In the genomic region with DNA sequence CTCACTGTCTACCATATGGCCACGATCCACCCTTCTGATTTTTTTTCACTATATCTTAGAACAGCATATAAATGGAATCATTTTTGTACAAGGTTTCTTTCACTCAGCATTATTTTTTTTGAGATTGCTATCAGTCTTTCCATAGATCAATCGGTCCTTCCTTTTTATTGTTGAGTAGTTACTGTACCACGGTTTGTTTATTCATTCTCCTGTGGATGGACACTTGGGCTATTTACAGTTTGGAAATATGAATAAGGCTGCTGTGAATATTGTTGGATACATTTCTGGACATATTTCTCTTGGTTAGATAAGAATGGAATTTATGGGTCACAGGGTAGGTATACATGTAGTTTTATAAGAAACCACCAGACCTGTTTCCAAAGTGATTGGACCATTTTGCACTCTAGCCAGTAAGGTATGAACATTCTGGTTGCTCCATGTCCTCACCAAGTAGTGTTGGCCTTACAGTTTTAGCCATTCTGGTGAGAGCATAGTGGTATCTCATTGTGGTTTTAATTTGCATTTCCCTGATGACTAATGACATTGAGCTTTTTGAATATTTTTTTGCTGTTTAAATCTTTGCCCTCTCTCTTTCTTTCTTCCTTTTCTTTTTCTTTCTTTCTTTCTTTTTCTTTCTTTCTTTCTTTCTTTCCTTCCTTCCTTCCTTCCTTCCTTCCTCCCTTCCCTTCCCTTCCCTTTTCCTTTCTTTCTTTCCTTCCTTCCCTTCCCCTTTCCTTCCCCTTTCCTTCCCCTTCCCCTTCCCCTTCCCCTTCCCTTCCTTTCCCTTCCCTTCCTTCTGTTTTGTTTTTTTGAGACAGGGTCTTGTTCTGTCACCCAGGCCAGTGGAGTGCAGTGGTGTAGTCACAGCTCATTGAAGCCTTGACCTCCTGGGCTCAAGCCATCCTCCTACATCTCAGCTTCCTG, we compare ENCODE assay signal across 12 cellular contexts. TPM values are rescaled to one million over a fixed set of nuclear protein-coding genes. Genes with fewer than 3 reads are reported as not detected.
DNase-seq lines count a peak whose midpoint lies in the region; ATAC-seq, FAIRE-seq and TF ChIP-seq lines count a peak whose summit lies in the region.
"Had no signal": no experiment of that assay in that cellular context is flagged by ENCODE, and none has a peak within 500 bp of the region (broad histone marks: within the 10 kb centered on the region; RNA-seq: fewer than 3 reads in every experiment).

No MANE protein-coding gene starts in this region.

- no peak for TF ChIP-seq CTCF in AG09309 (IDR thresholded peaks at IDR 0.05; ENCODE audit: control insufficient read depth, insufficient read depth, low read depth, low read length, missing control alignments)
- no peak for TF ChIP-seq CTCF in GM12878 (IDR thresholded peaks at IDR 0.05 in 2 of 3, conservative IDR thresholded peaks at IDR 0.05 in 1 of 3; ENCODE audit: control insufficient read depth in 2 of 3, extremely low read depth in 1 of 3, insufficient read depth in 1 of 3, low read depth in 3 of 3, low read length in 3 of 3)
- no peak for TF ChIP-seq CTCF in gastrocnemius medialis (IDR thresholded peaks at IDR 0.05 in 4 of 5, conservative IDR thresholded peaks at IDR 0.05 in 1 of 5)

- peak; percentile 65 for FAIRE-seq in GM12878 (lab: Jason Lieb, UNC)

- TF ChIP-seq POLR2A in GM12878 (IDR thresholded peaks at IDR 0.05; ENCODE audit: low read depth, low read length) (no peak), gastrocnemius medialis (IDR thresholded peaks at IDR 0.05) (no peak)

- no peak overlapping the region for H3K9ac ChIP-seq in GM12878 (ENCODE audit: control insufficient read depth, insufficient read depth, low read length)

- DNase-seq in AG09309 (ENCODE audit: low read depth) (peak; percentile 38), GM12878 (ENCODE audit: low read depth, low spot score) (peak; percentile 30), gastrocnemius medialis (no peak), NCI-H187 (lab: John Stamatoyannopoulos, UW) (no peak), NCI-H510A (lab: John Stamatoyannopoulos, UW) (no peak)
- DNase-seq in activated CD4-positive, alpha-beta T cell treated with anti-CD3 and anti-CD28 coated beads, Interleukin-2, amount 50 U/mL, for 48 hours: no peak
- DNase-seq: activated CD4-positive, CD25-positive, alpha-beta regulatory T cell; activated naive CD8-positive, alpha-beta T cell treated with anti-CD3 and anti-CD28 coated beads for 36 hours; left ventricle myocardium superior; posterior cingulate gyrus had no signal

- H3K9me3 ChIP-seq in GM12878 (replicated peaks; ENCODE audit: control insufficient read depth, insufficient read depth, low read length) (peaks cover 3% of the 10 kb centered on the region; the same call in 1 of the 3 replicates), gastrocnemius medialis (no peaks in the 10 kb centered on the region)

- RAD21 ChIA-PET in GM12878 (lab: Charles Lee; ENCODE audit: unreplicated experiment): interaction anchor here (0.8 to 2.4 kb wide), 12 partner anchors 19 to 531 kb away, joined by 3 to 18 read pairs (median 7); a partner anchor contains a TSS

- BruUV-seq in GM12878 (replicated peaks; lab: Mats Ljungman, UMichigan): no TSS peak

- no peaks in the 10 kb centered on the region; the same call in 1 of the 2 replicates for H3K79me2 ChIP-seq in GM12878 (ENCODE audit: control insufficient read depth, insufficient read depth, low read length)

- H4K20me1 ChIP-seq in GM12878 (ENCODE audit: control insufficient read depth, insufficient read depth): no peaks in the 10 kb centered on the region

- H3K36me3 ChIP-seq in GM12878 (ENCODE audit: control insufficient read depth in 2 of 2, insufficient read depth in 2 of 2, low read length in 1 of 2) (peaks cover 0 to 7% of the 10 kb centered on the region in 2 experiments; a peak in 3 of 4 replicates), gastrocnemius medialis (no peaks in the 10 kb centered on the region)

- no peak overlapping the region for H2AFZ ChIP-seq in GM12878 (ENCODE audit: control insufficient read depth, low read depth, low read length)

- SMC1A ChIA-PET in GM12878 (lab: Charles Lee; ENCODE audit: uncharacterized antibody, unreplicated experiment): interaction anchor here (0.6 to 4.8 kb wide), 21 partner anchors 10 to 1228 kb away, joined by 3 to 36 read pairs (median 3); a partner anchor contains a TSS

- H3K27ac ChIP-seq in GM12878 (ENCODE audit: control insufficient read depth, insufficient read depth): no peak overlapping the region
- H3K27ac ChIP-seq in gastrocnemius medialis: no peak overlapping the region

- no peak overlapping the region for H3K4me2 ChIP-seq in GM12878 (ENCODE audit: control insufficient read depth, insufficient read depth)

- H3K27me3 ChIP-seq in GM12878 (replicated peaks in 1 of 2; ENCODE audit: control insufficient read depth in 2 of 2, insufficient read depth in 2 of 2, low read length in 1 of 2): no peaks in the 10 kb centered on the region
- peaks cover 9 to 11% (median 9%) of the 10 kb centered on the region in 3 donors for H3K27me3 ChIP-seq in gastrocnemius medialis

- in situ Hi-C loops in GM12878 (cut with MboI) (no loop called here), gastrocnemius medialis (cut with MboI; ENCODE audit: low sequenced_read_pairs in 4 of 4) (no loop called here)

- POLR2A ChIA-PET in GM12878 (lab: Charles Lee): interaction anchor here (0.5 to 1.7 kb wide), 12 partner anchors 10 to 395 kb away, joined by 3 to 12 read pairs (median 4); no protein-coding TSS in a partner anchor

- H3K4me3 ChIP-seq in AG09309 (ENCODE audit: control insufficient read depth, low read depth, low read length) (no peak overlapping the region), GM12878 (no peak overlapping the region), gastrocnemius medialis (no peak overlapping the region)

- intact Hi-C loops in GM12878 (cut with micrococcal nuclease; ENCODE audit: unreplicated experiment): no loop called here
- intact Hi-C loops in gastrocnemius medialis (cut with DNase I; ENCODE audit: low total_unique reads): no loop called here

- no peak for TF ChIP-seq EP300 in GM12878 (IDR thresholded peaks at IDR 0.05; ENCODE audit: borderline replicate concordance in 1 of 2, control insufficient read depth in 1 of 2, low read depth in 2 of 2, low read length in 2 of 2)

- TF ChIP-seq RAD21 in GM12878 (IDR thresholded peaks at IDR 0.05; ENCODE audit: insufficient read depth, low read depth, low read length): no peak

- ATAC-seq in GM19351 (IDR thresholded peaks at IDR 0.05; ENCODE audit: unreplicated experiment): peak; percentile 86
- peak; percentile 66 for ATAC-seq in HG03354 (IDR thresholded peaks at IDR 0.05; ENCODE audit: poor library complexity, severe bottlenecking, unreplicated experiment)
- peak; percentile 88 for ATAC-seq in GM12878
- no peak for ATAC-seq in gastrocnemius medialis
- ATAC-seq: left ventricle myocardium superior had no signal

- H3K4me1 ChIP-seq in GM12878 (ENCODE audit: control insufficient read depth, insufficient read depth, low read length): peaks cover 7% of the 10 kb centered on the region
- no peaks in the 10 kb centered on the region for H3K4me1 ChIP-seq in gastrocnemius medialis

- CTCF ChIA-PET in GM12878 (lab: Yijun Ruan, JAX): interaction anchor here (0.7 to 2.0 kb wide), 7 partner anchors 10 to 49 kb away, joined by 3 to 18 read pairs (median 3); a partner anchor contains a TSS

- 99% methylated on average over 3 of the region's 3 CpGs for WGBS in GM12878 (ENCODE audit: insufficient coverage, insufficient replicate concordance, low lambda C conversion rate, missing lambda C conversion rate)

TF ChIP-seq in GM12878, 131 proteins besides CTCF, POLR2A, EP300 and RAD21 (continues in another document):
- TF ChIP-seq NR2C2 (IDR thresholded peaks at IDR 0.05; ENCODE audit: borderline replicate concordance, control insufficient read depth, insufficient read length, low read depth): no peak
- TF ChIP-seq, protein P1, sequence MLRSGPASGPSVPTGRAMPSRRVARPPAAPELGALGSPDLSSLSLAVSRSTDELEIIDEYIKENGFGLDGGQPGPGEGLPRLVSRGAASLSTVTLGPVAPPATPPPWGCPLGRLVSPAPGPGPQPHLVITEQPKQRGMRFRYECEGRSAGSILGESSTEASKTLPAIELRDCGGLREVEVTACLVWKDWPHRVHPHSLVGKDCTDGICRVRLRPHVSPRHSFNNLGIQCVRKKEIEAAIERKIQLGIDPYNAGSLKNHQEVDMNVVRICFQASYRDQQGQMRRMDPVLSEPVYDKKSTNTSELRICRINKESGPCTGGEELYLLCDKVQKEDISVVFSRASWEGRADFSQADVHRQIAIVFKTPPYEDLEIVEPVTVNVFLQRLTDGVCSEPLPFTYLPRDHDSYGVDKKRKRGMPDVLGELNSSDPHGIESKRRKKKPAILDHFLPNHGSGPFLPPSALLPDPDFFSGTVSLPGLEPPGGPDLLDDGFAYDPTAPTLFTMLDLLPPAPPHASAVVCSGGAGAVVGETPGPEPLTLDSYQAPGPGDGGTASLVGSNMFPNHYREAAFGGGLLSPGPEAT (IDR thresholded peaks at IDR 0.05; ENCODE audit: low read depth): peak; percentile 21; the same call in 1 of the 2 replicates
- no peak for TF ChIP-seq SIX5 (IDR thresholded peaks at IDR 0.05; ENCODE audit: low read depth, low read length, severe bottlenecking)
- peak; percentile 83; the same call in 1 of the 3 replicates for TF ChIP-seq POU2F2 (IDR thresholded peaks at IDR 0.05; ENCODE audit: borderline replicate concordance, low read depth, low read length)
- TF ChIP-seq HDGF (IDR thresholded peaks at IDR 0.05): 0 out of 2 replicates have a peak, but pooled peaks have one; percentile 76
- no peak for TF ChIP-seq CBX5 (IDR thresholded peaks at IDR 0.05; ENCODE audit: low read depth)
- TF ChIP-seq IRF4 (IDR thresholded peaks at IDR 0.05; ENCODE audit: low read depth, low read length): no peak
- TF ChIP-seq NBN (IDR thresholded peaks at IDR 0.05): peak; percentile 81

RNA-seq across cellular contexts. Expression of a gene that starts 49.1 kb away (rescaled TPM):
- total RNA-seq in GM12878 (2013; cell fraction: nucleolus; rRNA removed): 120 and 150 TPM in 2 replicates
- total RNA-seq in GM12878 (2014; rRNA removed) (15.6 and 23.0 TPM in 2 replicates), GM12878 (2014; rRNA removed; fragmentation: Illumina TruSeq; extraction: Trizol) (13.1 and 13.5 TPM in 2 replicates), GM12878 (2021) (51.5 and 58.3 TPM in 2 replicates), gastrocnemius medialis (1 to 10 TPM in 3 of 4 donors, under 1 TPM in 1; 0.87 to 5.6 (median 1.7) TPM)
- polyA plus RNA-seq in GM12878 (2011; ENCODE audit: low read depth): 14.1 TPM
- polyA plus RNA-seq in GM12878 (2011; rRNA removed) (14.0 and 23.0 TPM in 2 replicates), GM12878 (2014; fragmentation: Illumina TruSeq; extraction: Trizol) (14.8 and 17.5 TPM in 2 replicates), GM12878 (2014; fragmentation: Nextera tagmentation; extraction: Ambion mirVana) (1 to 10 TPM; 2.2 to 2.7 TPM), GM12878 (2014; rRNA removed) (29.9 and 33.8 TPM in 2 replicates), GM12878 (2016; fragmentation: Nextera tagmentation; extraction: Ambion mirVana) (10 to 100 TPM; 13.9 to 18.3 TPM)
- 20.3 and 21.9 TPM in 2 replicates for polyA plus RNA-seq in GM12878 (2011; cell fraction: cytosol; rRNA removed)
- 82.2 and 90.7 TPM in 2 replicates for polyA plus RNA-seq in GM12878 (2011; cell fraction: nucleus; rRNA removed)
- 29.5 and 30.8 TPM in 2 replicates for polyA plus RNA-seq in GM12878 (2012)
- 26.7 and 37.6 TPM in 2 replicates for polyA minus RNA-seq in GM12878 (2011; rRNA and poly(A)+ RNA removed)
- polyA minus RNA-seq in GM12878 (2011; cell fraction: cytosol; rRNA and poly(A)+ RNA removed): 14.2 and 22.7 TPM in 2 replicates
- polyA minus RNA-seq in GM12878 (2011; cell fraction: nucleus; rRNA and poly(A)+ RNA removed): 60.9 and 92.6 TPM in 2 replicates

Comparison
In these comparisons a context has a peak if more than half of its experiments do, and no peak if none do; other contexts are left out.
1. DNase-seq: peak in AG09309 (single experiment) and GM12878 (single experiment); none in gastrocnemius medialis (0 of 2), activated CD4-positive, alpha-beta T cell treated with anti-CD3 and anti-CD28 coated beads, Interleukin-2, amount 50 U/mL, for 48 hours (0 of 2), NCI-H187 (0 of 2) and NCI-H510A (single experiment).
2. ATAC-seq: peak in GM19351 (single experiment), HG03354 (single experiment) and GM12878 (single experiment); none in gastrocnemius medialis (0 of 2).